17 cellular contexts compared by ENCODE assay signal in the genomic region with DNA sequence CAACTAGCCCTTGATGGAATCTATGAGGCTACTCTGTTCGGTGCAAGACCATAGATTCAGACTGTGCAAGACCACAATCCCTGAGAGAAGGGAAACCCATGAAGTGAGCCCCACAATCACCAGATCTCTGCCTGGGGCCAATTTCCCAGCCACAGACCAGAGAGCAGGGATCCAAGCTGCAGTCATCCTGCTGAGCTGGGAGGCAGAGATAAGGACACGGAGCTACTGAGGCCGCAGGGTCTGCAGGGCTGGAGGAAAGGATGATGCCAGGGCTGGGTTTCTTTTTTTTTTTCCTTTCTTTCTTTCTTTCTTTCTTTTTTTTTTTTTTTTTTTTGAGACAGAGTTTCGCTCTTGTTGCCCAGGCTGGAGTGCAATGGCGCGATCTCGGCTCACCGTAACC.
"Had no signal": no experiment of that assay in that cellular context is flagged by ENCODE, and none has a peak within 500 bp of the region (broad histone marks: within the 10 kb centered on the region; RNA-seq: fewer than 3 reads in every experiment).

No MANE protein-coding gene starts in this region.

- H3K9me3 Mint-ChIP-seq: endodermal cell; naive thymus-derived CD8-positive, alpha-beta T cell had no signal

- ATAC-seq: mucosa of descending colon; naive thymus-derived CD8-positive, alpha-beta T cell had no signal

- H3K27ac Mint-ChIP-seq: endodermal cell; naive thymus-derived CD8-positive, alpha-beta T cell had no signal

- H3K27me3 ChIP-seq: ovary, right atrium auricular region had no signal

- H3K4me3 Mint-ChIP-seq: endodermal cell; naive thymus-derived CD8-positive, alpha-beta T cell had no signal

- DNase-seq: effector CD4-positive, alpha-beta T cell; endodermal cell; foreskin melanocyte; head of caudate nucleus; hippocampal formation; kidney glomerular epithelial cell; mucosa of descending colon; naive thymus-derived CD8-positive, alpha-beta T cell; ovary; small intestine; stimulated activated CD4-positive, alpha-beta T cell treated with anti-CD3 and anti-CD28 coated beads, Interleukin-12 subunit alpha, Interleukin-12 subunit beta, amount 100 ng/mL, for 4 hours; stimulated activated naive CD4-positive, alpha-beta T cell; stomach; substantia nigra had no signal

- H3K27ac ChIP-seq: coronary artery, ovary, stomach, thoracic aorta had no signal

- H3K4me3 ChIP-seq: coronary artery, mucosa of descending colon, ovary, right atrium auricular region, stomach, thoracic aorta had no signal

- H3K36me3 ChIP-seq: ovary, right atrium auricular region, stomach, thoracic aorta had no signal

- H3K9me3 ChIP-seq: mucosa of descending colon, ovary, right atrium auricular region, stomach, thoracic aorta had no signal
